ENCODE assay signal across 20 cellular contexts in the genomic region with DNA sequence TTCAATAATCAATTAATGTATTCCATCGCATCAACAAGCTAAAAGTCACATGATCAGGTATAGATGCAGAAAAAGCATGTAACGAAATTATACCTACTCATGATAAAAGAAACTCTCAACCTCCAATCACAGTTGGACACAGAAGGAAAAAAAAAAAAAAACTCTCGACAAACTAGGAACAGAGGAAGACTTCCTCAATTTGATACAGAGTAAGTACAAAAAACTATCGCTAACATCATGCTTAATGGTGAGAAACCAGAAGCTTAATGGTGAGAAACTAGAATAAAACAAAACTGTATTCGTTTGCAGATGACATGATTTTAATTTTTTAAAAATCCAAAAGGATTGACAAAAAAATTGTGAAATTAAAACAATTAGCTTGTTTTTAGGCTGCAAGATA.
"Had no signal": no experiment of that assay in that cellular context is flagged by ENCODE, and none has a peak within 500 bp of the region (broad histone marks: within the 10 kb centered on the region; RNA-seq: fewer than 3 reads in every experiment).

No MANE protein-coding gene starts in this region.

- FAIRE-seq: HTR-8/SVneo, RCC 7860 had no signal

- DNase-seq: Kasumi-1, MM.1S, NCI-H1092, NCI-H1105 treated with DMSO at 0.1 percent for 48 hours, NCI-H1417 treated with DMSO at 0.1 percent for 48 hours, NCI-H146, NCI-H1694 treated with DMSO at 0.1 percent for 48 hours, NCI-H1930, NCI-H2081, NCI-H2107, NCI-H2227 treated with DMSO at 0.1 percent for 48 hours, NCI-H524, NCI-H526 treated with DMSO at 0.1 percent for 48 hours, NCI-H748 treated with DMSO at 0.1 percent for 48 hours, SHP77, SK-N-SH, SW 1271, T-cell had no signal
